Comparison of ENCODE assay signal across 1 cellular context in genomic region chr18:6948656-6949055, GRCh38.
TF ChIP-seq lines count a peak whose summit lies in the region.

No MANE protein-coding gene starts in this region.

TF ChIP-seq in HepG2, 621 proteins besides CTCF, POLR2A, EP300 and RAD21 (continued from another document):
- TF ChIP-seq ZNF609 (CRISPR knock-in tag; IDR thresholded peaks at IDR 0.05; ENCODE audit: borderline replicate concordance), result 0 out of 2 replicates have a peak, but pooled peaks have one; percentile 15
- TF ChIP-seq TMF1 (CRISPR knock-in tag; IDR thresholded peaks at IDR 0.05; ENCODE audit: low read depth), result no peak
- TF ChIP-seq SALL1 (CRISPR knock-in tag; IDR thresholded peaks at IDR 0.05), result peak; percentile 41; the same call in 1 of the 2 replicates
- TF ChIP-seq MXD3 (CRISPR knock-in tag; IDR thresholded peaks at IDR 0.05), result no peak
- no peak for TF ChIP-seq ZNF543 (CRISPR knock-in tag; IDR thresholded peaks at IDR 0.05)
- peak; percentile 74 for TF ChIP-seq MAFF (IDR thresholded peaks at IDR 0.05; ENCODE audit: low read depth, low read length)
- TF ChIP-seq ZNF652 (CRISPR knock-in tag; IDR thresholded peaks at IDR 0.05; ENCODE audit: borderline replicate concordance, low read depth), result no peak
- TF ChIP-seq RBM22 (optimal IDR thresholded peaks at IDR 0.05; ENCODE audit: low read length), result no peak
- no peak for TF ChIP-seq HIVEP1 (CRISPR knock-in tag; IDR thresholded peaks at IDR 0.05)
